Comparison of ENCODE assay signal across 29 cellular contexts in genomic region chr3:133527306-133527705, GRCh38. TPM values are rescaled to one million over a fixed set of nuclear protein-coding genes. Genes with fewer than 3 reads are reported as not detected.
A peak's percentile ranks its signal among the peaks of the same experiment; 100 is the strongest.
DNase-seq lines count a peak whose midpoint lies in the region; ATAC-seq, FAIRE-seq and TF ChIP-seq lines count a peak whose summit lies in the region.
"Had no signal": no experiment of that assay in that cellular context is flagged by ENCODE, and none has a peak within 500 bp of the region (broad histone marks: within the 10 kb centered on the region; RNA-seq: fewer than 3 reads in every experiment).

No MANE protein-coding gene starts in this region.

- H3K36me3 ChIP-seq in astrocyte (ENCODE audit: insufficient read depth, low read length): no peaks in the 10 kb centered on the region
- H3K36me3 ChIP-seq in mucosa of descending colon (ENCODE audit: low read depth): no peaks in the 10 kb centered on the region
- H3K36me3 ChIP-seq: ascending aorta, pancreas, sigmoid colon, SJCRH30, WERI-Rb-1 had no signal

- peaks cover 2% of the 10 kb centered on the region for H3K27me3 Mint-ChIP-seq in astrocyte (ENCODE audit: low read depth, unreplicated experiment)
- H3K27me3 Mint-ChIP-seq in MCF 10A (ENCODE audit: insufficient read depth, unreplicated experiment): no peaks in the 10 kb centered on the region
- H3K27me3 Mint-ChIP-seq: B cell had no signal

- intact Hi-C loops in mucosa of descending colon (cut with DNase I, micrococcal nuclease) (no loop called here), MCF 10A (cut with micrococcal nuclease) (no loop called here), sciatic nerve (cut with DNase I) (no loop called here)

- H3K27me3 ChIP-seq in astrocyte (ENCODE audit: insufficient read depth, low read length): no peaks in the 10 kb centered on the region
- H3K27me3 ChIP-seq: ascending aorta, pancreas, sigmoid colon, SJCRH30 had no signal

- ATAC-seq in mucosa of descending colon (peak; percentile 95), sciatic nerve (no peak)
- ATAC-seq: effector memory CD8-positive, alpha-beta T cell; naive thymus-derived CD4-positive, alpha-beta T cell; stimulated activated naive CD8-positive, alpha-beta T cell treated with anti-CD3 and anti-CD28 coated beads, Interleukin-15, Interleukin-2, amounts not matched to agents 100 U/mL and 50 U/mL, for 24 hours had no signal

- DNase-seq in EH (ENCODE audit: low read depth) (peak; percentile 12), M059J (ENCODE audit: low read depth) (peak; percentile 84), astrocyte (ENCODE audit: low read depth) (peak; percentile 45), mucosa of descending colon (peak in 2 of 3 donors; percentile 37 to 42), MCF 10A (ENCODE audit: unreplicated experiment) (no peak), NCI-H82 treated with DMSO at 0.1 percent for 48 hours (lab: John Stamatoyannopoulos, UW; ENCODE audit: unreplicated experiment) (no peak), sciatic nerve (ENCODE audit: low spot score) (no peak)
- no peak for DNase-seq in activated effector memory CD4-positive, alpha-beta T cell treated with anti-CD3 and anti-CD28 coated beads, Interleukin-2, amount 50 U/mL, for 16 hours
- DNase-seq: activated CD4-positive, alpha-beta T cell treated with anti-CD3 and anti-CD28 coated beads, Interleukin-2, amount 50 U/mL, for 4 hours; activated naive CD4-positive, alpha-beta T cell; Caco-2; cerebellar nuclear complex; effector memory CD8-positive, alpha-beta T cell; GOT3; naive thymus-derived CD4-positive, alpha-beta T cell; NCI-H1436 treated with DMSO at 0.1 percent for 48 hours; NCI-H446 treated with DMSO at 0.1 percent for 48 hours; OCI-M1; pancreas; sigmoid colon; SJCRH30; stimulated activated CD4-positive, alpha-beta T cell treated with anti-CD3 and anti-CD28 coated beads, Interleukin-1b, Interleukin-23, amount 100 ng/mL, for 48 hours; stimulated activated naive CD8-positive, alpha-beta T cell treated with anti-CD3 and anti-CD28 coated beads, Interleukin-15, Interleukin-2, amounts not matched to agents 100 U/mL and 50 U/mL, for 24 hours; trophoblast cell; WERI-Rb-1 had no signal

- no peak overlapping the region for H3K27ac ChIP-seq in astrocyte (ENCODE audit: low read depth, low read length)
- H3K27ac ChIP-seq: ascending aorta, pancreas, SJCRH30, WERI-Rb-1 had no signal

- H3K9me3 ChIP-seq in astrocyte (ENCODE audit: insufficient read depth, low read depth, low read length) (no peaks in the 10 kb centered on the region), mucosa of descending colon (no peaks in the 10 kb centered on the region)
- H3K9me3 ChIP-seq: ascending aorta, pancreas, sigmoid colon had no signal

- H3K4me1 ChIP-seq in astrocyte (ENCODE audit: insufficient read depth, low read length) (peaks cover 8% of the 10 kb centered on the region), mucosa of descending colon (ENCODE audit: low read depth) (no peaks in the 10 kb centered on the region)
- H3K4me1 ChIP-seq: ascending aorta had no signal

- H2AFZ ChIP-seq in astrocyte (ENCODE audit: low read depth, low read length): no peak overlapping the region

- POLR2A ChIA-PET in MCF 10A (lab: Yijun Ruan, JAX): interaction anchor here (1.1 kb wide), 1 partner anchor 46 kb away, joined by 3 read pairs; the partner anchor contains the start of gene CDV3

- H3K4me2 ChIP-seq in astrocyte (ENCODE audit: low read length): no peak overlapping the region

- BruUV-seq in MCF 10A (replicated peaks; lab: Mats Ljungman, UMichigan): no TSS peak

- TF ChIP-seq CTCF in astrocyte (IDR thresholded peaks at IDR 0.05; ENCODE audit: insufficient read depth, low read depth, low read length): no peak
- no peak for TF ChIP-seq CTCF in mucosa of descending colon (IDR thresholded peaks at IDR 0.05)
- no peak for TF ChIP-seq CTCF in MCF 10A (IDR thresholded peaks at IDR 0.05; ENCODE audit: unreplicated experiment)

- H3K36me3 Mint-ChIP-seq in astrocyte (ENCODE audit: low read depth, unreplicated experiment) (peaks cover 2% of the 10 kb centered on the region), MCF 10A (ENCODE audit: insufficient read depth, unreplicated experiment) (no peaks in the 10 kb centered on the region)

- peak overlapping the region; percentile 21 for H3K27ac Mint-ChIP-seq in astrocyte (ENCODE audit: unreplicated experiment)
- no peak overlapping the region for H3K27ac Mint-ChIP-seq in MCF 10A (ENCODE audit: low read depth, unreplicated experiment)
- H3K27ac Mint-ChIP-seq: B cell; effector memory CD8-positive, alpha-beta T cell; T-helper 1 cell treated with Interleukin-12 subunit alpha and Interleukin-12 subunit beta and Interleukin-4 antibody, amounts not matched to agents 30 μg/mL and 1 μg/mL, for 36 hours had no signal

- no peak for FAIRE-seq in astrocyte (lab: Jason Lieb, UNC)
- FAIRE-seq: pancreas had no signal

- H3K4me1 Mint-ChIP-seq in astrocyte (ENCODE audit: low read depth, unreplicated experiment): peaks cover 17% of the 10 kb centered on the region
- H3K4me1 Mint-ChIP-seq in MCF 10A (ENCODE audit: insufficient read depth, unreplicated experiment): no peaks in the 10 kb centered on the region

- no peak overlapping the region for H3K4me3 Mint-ChIP-seq in astrocyte (ENCODE audit: unreplicated experiment)
- H3K4me3 Mint-ChIP-seq in MCF 10A (ENCODE audit: unreplicated experiment): no peak overlapping the region
- H3K4me3 Mint-ChIP-seq: B cell; effector memory CD8-positive, alpha-beta T cell; naive thymus-derived CD4-positive, alpha-beta T cell; T-helper 1 cell treated with Interleukin-12 subunit alpha and Interleukin-12 subunit beta and Interleukin-4 antibody, amounts not matched to agents 30 μg/mL and 1 μg/mL, for 36 hours had no signal

- CTCF ChIA-PET in MCF 10A (lab: Yijun Ruan, JAX): no interaction called here

- H4K20me1 ChIP-seq in astrocyte (ENCODE audit: insufficient read depth, low read length): no peaks in the 10 kb centered on the region

- no peak overlapping the region for H3K9ac ChIP-seq in astrocyte (ENCODE audit: low read length)

- H3K4me3 ChIP-seq in astrocyte (ENCODE audit: insufficient read depth, low read depth, low read length) (no peak overlapping the region), mucosa of descending colon (no peak overlapping the region)
- H3K4me3 ChIP-seq: ascending aorta, lung, pancreas, sigmoid colon, SJCRH30 had no signal

- no peaks in the 10 kb centered on the region for H3K79me2 ChIP-seq in astrocyte (ENCODE audit: insufficient read depth, low read length)

- H3K9me3 Mint-ChIP-seq in astrocyte (ENCODE audit: unreplicated experiment) (peaks cover 6% of the 10 kb centered on the region), MCF 10A (ENCODE audit: unreplicated experiment) (peaks cover 9% of the 10 kb centered on the region)

RNA-seq across cellular contexts. Expression of gene CDV3, which starts 46.2 kb away (rescaled TPM):
- total RNA-seq in M059J (2014; rRNA removed; shearing (Covaris generic)): 143 and 202 TPM in 2 replicates
- total RNA-seq in astrocyte (290 and 323 TPM in 2 replicates), mucosa of descending colon (100 to 1,000 TPM; 109 to 171 (median 138) TPM), MCF 10A (2022) (278 and 309 TPM in 2 replicates), sciatic nerve (140 TPM)

Comparison
In these comparisons a context has a peak if more than half of its experiments do, and no peak if none do; other contexts are left out.
1. DNase-seq: peak in EH (single experiment), M059J (single experiment), astrocyte (single experiment) and mucosa of descending colon (2 of 3); none in MCF 10A (single experiment), NCI-H82 treated with DMSO at 0.1 percent for 48 hours (single experiment), sciatic nerve (single experiment) and activated effector memory CD4-positive, alpha-beta T cell treated with anti-CD3 and anti-CD28 coated beads, Interleukin-2, amount 50 U/mL, for 16 hours (single experiment).